Comparison of ENCODE assay signal across 8 cellular contexts in genomic region chr11:66022401-66023185, GRCh38. TPM values are rescaled to one million over a fixed set of nuclear protein-coding genes. Genes with fewer than 3 reads are reported as not detected.
DNase-seq lines count a peak whose midpoint lies in the region; ATAC-seq and TF ChIP-seq lines count a peak whose summit lies in the region.

No MANE protein-coding gene starts in this region.

- H3K4me3 ChIP-seq in AG10803 (ENCODE audit: low read length) (peak overlapping the region; percentile 32), GM23338 (no peak overlapping the region), mesendoderm (ENCODE audit: low read length) (no peak overlapping the region)

- no peak overlapping the region for H4K8ac ChIP-seq in mesendoderm (ENCODE audit: low read depth, low read length)

- WGBS in mesendoderm (ENCODE audit: extremely low coverage, insufficient coverage, low lambda C conversion rate) = no CpG with 5 or more reads among the region's 46 CpGs

- H4K20me1 ChIP-seq in GM23338 (replicated peaks; ENCODE audit: insufficient read depth) = no peaks in the 10 kb centered on the region

- no peaks in the 10 kb centered on the region for H3K36me3 ChIP-seq in GM23338 (ENCODE audit: insufficient read depth)
- H3K36me3 ChIP-seq in mesendoderm (ENCODE audit: control insufficient read depth, insufficient read depth, low read length) = no peaks in the 10 kb centered on the region

- H3K27ac Mint-ChIP-seq in GM23338 = no peak overlapping the region
- peak overlapping the region; percentile 35 to 56 for H3K27ac Mint-ChIP-seq in effector memory CD8-positive, alpha-beta T cell

- no peak overlapping the region for H2BK120ac ChIP-seq in mesendoderm (ENCODE audit: low read depth, low read length)

- peak overlapping the region; percentile 51; the same call in 2 of the 3 replicates for H3K4me3 Mint-ChIP-seq in GM23338
- peak overlapping the region; percentile 56 to 65 for H3K4me3 Mint-ChIP-seq in effector memory CD8-positive, alpha-beta T cell

- peaks cover 3% of the 10 kb centered on the region; the same call in 1 of the 3 replicates for H3K4me1 Mint-ChIP-seq in GM23338
- H3K4me1 Mint-ChIP-seq in effector memory CD8-positive, alpha-beta T cell (ENCODE audit: low read depth in 2 of 2) = peaks cover 6% of the 10 kb centered on the region in 2 donors

- peaks cover 21% of the 10 kb centered on the region for H3K27me3 Mint-ChIP-seq in GM23338 (ENCODE audit: insufficient read depth, low read depth, poor library complexity)
- peaks cover 4 to 19% of the 10 kb centered on the region in 2 donors for H3K27me3 Mint-ChIP-seq in effector memory CD8-positive, alpha-beta T cell

- 0 out of 2 replicates have a peak, but pooled peaks cover 10% of the 10 kb centered on the region for H3K27me3 ChIP-seq in GM23338 (ENCODE audit: insufficient read depth)
- no peaks in the 10 kb centered on the region for H3K27me3 ChIP-seq in mesendoderm (ENCODE audit: insufficient read depth, low read length, poor library complexity)

- no peak overlapping the region for H2AK5ac ChIP-seq in mesendoderm (ENCODE audit: low read length)

- peak overlapping the region; percentile 94 for H2AFZ ChIP-seq in GM23338

- peak; percentile 99 for ATAC-seq in GM23338
- ATAC-seq in effector memory CD8-positive, alpha-beta T cell (replicated peaks) = peak; percentile 96

- no peak overlapping the region for H3K23ac ChIP-seq in mesendoderm (ENCODE audit: low read length)

- H3K79me1 ChIP-seq in mesendoderm (ENCODE audit: low read length) = no peaks in the 10 kb centered on the region

- peak overlapping the region; percentile 55; the same call in 1 of the 2 replicates for H3K4me2 ChIP-seq in GM23338
- H3K4me2 ChIP-seq in mesendoderm (ENCODE audit: low read length) = no peak overlapping the region

- H3K27ac ChIP-seq in GM23338 (ENCODE audit: low read depth) (no peak overlapping the region), mesendoderm (ENCODE audit: low read depth, low read length) (no peak overlapping the region)

- peak; percentile 46 for DNase-seq in AG10803 (ENCODE audit: low read depth)
- peak; percentile 93 for DNase-seq in GM23338 (ENCODE audit: low spot score)
- DNase-seq in NCI-H748 treated with DMSO at 0.1 percent for 48 hours (lab: John Stamatoyannopoulos, UW) = peak; percentile 40
- peak; percentile 34 to 70 for DNase-seq in activated CD8-positive, alpha-beta memory T cell treated with anti-CD3 and anti-CD28 coated beads for 1 hour (ENCODE audit: extremely low read depth in 1 of 2, low read depth in 1 of 2)
- DNase-seq in effector memory CD8-positive, alpha-beta T cell = peak; percentile 75 to 82 (median 82)
- peak; percentile 82 for DNase-seq in mesendoderm
- DNase-seq in stimulated activated CD8-positive, alpha-beta memory T cell treated with anti-CD3 and anti-CD28 coated beads, Interleukin-2, amount 100 ng/mL, for 48 hours (ENCODE audit: low read depth in 2 of 2) = peak; percentile 75 to 80
- no peak for DNase-seq in middle frontal gyrus (ENCODE audit: extremely low spot score, low spot score)

- peak overlapping the region; percentile 76 for H3K56ac ChIP-seq in mesendoderm (ENCODE audit: low read length)

- no peaks in the 10 kb centered on the region; the same call in 2 of the 3 replicates for H3K9me3 Mint-ChIP-seq in GM23338
- no peaks in the 10 kb centered on the region for H3K9me3 Mint-ChIP-seq in effector memory CD8-positive, alpha-beta T cell

- H3K4me1 ChIP-seq in GM23338 (ENCODE audit: insufficient read depth) = no peaks in the 10 kb centered on the region
- H3K4me1 ChIP-seq in mesendoderm (ENCODE audit: control insufficient read depth, low read depth, low read length) = no peaks in the 10 kb centered on the region

- no peak overlapping the region for H3K18ac ChIP-seq in mesendoderm (ENCODE audit: low read length)

- H2BK15ac ChIP-seq in mesendoderm (replicated peaks; ENCODE audit: low read depth) = no peak overlapping the region

- no peak overlapping the region for H4K5ac ChIP-seq in mesendoderm (ENCODE audit: low read length)

- H3K79me2 ChIP-seq in GM23338 (replicated peaks; ENCODE audit: insufficient read depth) (no peaks in the 10 kb centered on the region), mesendoderm (ENCODE audit: control insufficient read depth, insufficient read depth, low read length) (no peaks in the 10 kb centered on the region)

- TF ChIP-seq CTCF in AG10803 (conservative IDR thresholded peaks at IDR 0.05; ENCODE audit: low read length) (peak; percentile 69), GM23338 (conservative IDR thresholded peaks at IDR 0.05; ENCODE audit: low read depth in 2 of 2) (peak; percentile 88 to 91)

- no peaks in the 10 kb centered on the region; the same call in 2 of the 3 replicates for H3K36me3 Mint-ChIP-seq in GM23338 (ENCODE audit: low read depth)
- H3K36me3 Mint-ChIP-seq in effector memory CD8-positive, alpha-beta T cell (ENCODE audit: insufficient read depth) = no peaks in the 10 kb centered on the region

- H2BK5ac ChIP-seq in mesendoderm (ENCODE audit: low read length) = no peak overlapping the region

- H3F3A ChIP-seq in GM23338 (replicated peaks; ENCODE audit: low read depth) = no peaks in the 10 kb centered on the region

- H3K9me2 ChIP-seq in GM23338 (ENCODE audit: insufficient read depth) = no peaks in the 10 kb centered on the region

- H3K9ac ChIP-seq in mesendoderm (ENCODE audit: low read length) = no peak overlapping the region

- no peak overlapping the region for H3K4ac ChIP-seq in mesendoderm (ENCODE audit: low read depth, low read length)

TF ChIP-seq in GM23338, 12 proteins besides CTCF, POLR2A, EP300 and RAD21 (continues in another document):
- TF ChIP-seq REST (IDR thresholded peaks at IDR 0.05; ENCODE audit: unreplicated experiment) (no peak), ZNF114 (CRISPR knock-in tag; IDR thresholded peaks at IDR 0.05) (no peak), POLR2AphosphoS5 (IDR thresholded peaks at IDR 0.05; ENCODE audit: low read depth) (no peak), EZH2phosphoT487 (IDR thresholded peaks at IDR 0.05; ENCODE audit: unreplicated experiment) (no peak), JUNB (IDR thresholded peaks at IDR 0.05; ENCODE audit: unreplicated experiment) (no peak)

RNA-seq across cellular contexts. Expression of gene CATSPER1, which starts 3.7 kb away (rescaled TPM):
- total RNA-seq in GM23338 (2014; rRNA removed; shearing (Covaris generic)) = not detected in 2 replicates
- polyA plus RNA-seq in GM23338 (2016; fragmentation: Nextera tagmentation; extraction: Ambion mirVana) = not detected in 2 replicates
- not detected for polyA plus RNA-seq in mesendoderm (2013, experiment 1 of 2)
- polyA plus RNA-seq in mesendoderm (2013, experiment 2 of 2) = not detected

RNA-seq across cellular contexts. Expression of gene CST6, which starts 10.8 kb away (rescaled TPM):
- total RNA-seq in GM23338 (2014; rRNA removed; shearing (Covaris generic)) = 4.2 and 5.9 TPM in 2 replicates
- polyA plus RNA-seq in GM23338 (2016; fragmentation: Nextera tagmentation; extraction: Ambion mirVana) = 8.3 and 9.9 TPM in 2 replicates
- 0.88 TPM for polyA plus RNA-seq in mesendoderm (2013, experiment 1 of 2)
- polyA plus RNA-seq in mesendoderm (2013, experiment 2 of 2) = 0.88 TPM

RNA-seq across cellular contexts. Expression of gene BANF1, which starts 20.3 kb away (rescaled TPM):
- 44.7 and 58.2 TPM in 2 replicates for total RNA-seq in GM23338 (2014; rRNA removed; shearing (Covaris generic))
- 765 and 903 TPM in 2 replicates for polyA plus RNA-seq in GM23338 (2016; fragmentation: Nextera tagmentation; extraction: Ambion mirVana)
- polyA plus RNA-seq in mesendoderm (2013, experiment 1 of 2) = 426 TPM
- 425 TPM for polyA plus RNA-seq in mesendoderm (2013, experiment 2 of 2)

RNA-seq across cellular contexts. Expression of gene EIF1AD, which starts 20.6 kb away (rescaled TPM):
- 30.8 and 32.1 TPM in 2 replicates for total RNA-seq in GM23338 (2014; rRNA removed; shearing (Covaris generic))
- 16.1 and 18.6 TPM in 2 replicates for polyA plus RNA-seq in GM23338 (2016; fragmentation: Nextera tagmentation; extraction: Ambion mirVana)
- 26.6 TPM for polyA plus RNA-seq in mesendoderm (2013, experiment 1 of 2)
- polyA plus RNA-seq in mesendoderm (2013, experiment 2 of 2) = 25.7 TPM

RNA-seq across cellular contexts. Expression of gene GAL3ST3, which starts 26.4 kb away (rescaled TPM):
- total RNA-seq in GM23338 (2014; rRNA removed; shearing (Covaris generic)) = 48.0 and 63.4 TPM in 2 replicates
- polyA plus RNA-seq in GM23338 (2016; fragmentation: Nextera tagmentation; extraction: Ambion mirVana) = 12.7 and 15.6 TPM in 2 replicates
- polyA plus RNA-seq in mesendoderm (2013, experiment 1 of 2) = 5.4 TPM
- polyA plus RNA-seq in mesendoderm (2013, experiment 2 of 2) = 5.8 TPM
